Comparison of ENCODE assay signal across 26 cellular contexts in the genomic region with DNA sequence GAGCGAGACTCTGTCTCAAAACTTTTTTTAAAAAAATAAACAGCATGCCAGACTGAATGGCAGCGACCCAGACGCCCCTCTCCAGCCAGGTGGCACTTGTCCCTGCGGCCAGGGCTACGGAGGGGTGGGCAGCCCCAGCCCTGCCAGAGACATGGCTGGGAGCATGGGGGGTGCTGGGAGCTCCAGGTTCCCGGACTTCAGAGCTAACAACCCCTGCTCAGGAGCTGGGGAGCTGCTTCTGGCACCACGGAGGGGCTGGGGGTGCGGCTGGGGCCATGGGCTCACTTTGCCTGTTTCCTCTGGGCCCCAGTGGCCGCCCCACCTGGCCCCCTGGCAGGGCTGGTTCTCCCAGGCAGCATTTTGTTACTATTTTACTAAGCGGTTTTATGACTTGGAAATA.
"Had no signal": no experiment of that assay in that cellular context is flagged by ENCODE, and none has a peak within 500 bp of the region (broad histone marks: within the 10 kb centered on the region; RNA-seq: fewer than 3 reads in every experiment).

No MANE protein-coding gene starts in this region.

- H3K9me3 ChIP-seq: esophagus squamous epithelium, heart right ventricle, mucosa of descending colon, ovary, psoas muscle, stomach, thyroid gland had no signal

- H3K4me3 Mint-ChIP-seq: central memory CD8-positive, alpha-beta T cell; mesothelial cell of epicardium; naive B cell; nephron progenitor cell; stimulated activated effector memory CD8-positive, alpha-beta T cell treated with anti-CD3 and anti-CD28 coated beads, Interleukin-12 subunit alpha, Interleukin-12 subunit beta, amount 100 ng/mL, for 72 hours had no signal

- H3K4me1 Mint-ChIP-seq: central memory CD8-positive, alpha-beta T cell; mesothelial cell of epicardium; naive B cell; stimulated activated effector memory CD8-positive, alpha-beta T cell treated with anti-CD3 and anti-CD28 coated beads, Interleukin-12 subunit alpha, Interleukin-12 subunit beta, amount 100 ng/mL, for 72 hours had no signal

- H3K9me3 Mint-ChIP-seq: central memory CD8-positive, alpha-beta T cell; mesothelial cell of epicardium; naive B cell; nephron progenitor cell; stimulated activated effector memory CD8-positive, alpha-beta T cell treated with anti-CD3 and anti-CD28 coated beads, Interleukin-12 subunit alpha, Interleukin-12 subunit beta, amount 100 ng/mL, for 72 hours had no signal

- H3K4me1 ChIP-seq: esophagus squamous epithelium, psoas muscle, stomach, thyroid gland had no signal

- H3K36me3 ChIP-seq: ovary had no signal

- ATAC-seq: heart right ventricle; mucosa of descending colon; psoas muscle; sciatic nerve; stimulated activated effector memory CD8-positive, alpha-beta T cell treated with anti-CD3 and anti-CD28 coated beads, Interleukin-12 subunit alpha, Interleukin-12 subunit beta, amount 100 ng/mL, for 72 hours had no signal

- H3K27ac Mint-ChIP-seq: mesothelial cell of epicardium; nephron progenitor cell; stimulated activated effector memory CD8-positive, alpha-beta T cell treated with anti-CD3 and anti-CD28 coated beads, Interleukin-12 subunit alpha, Interleukin-12 subunit beta, amount 100 ng/mL, for 72 hours had no signal

- DNase-seq: dermis blood vessel endothelial cell; effector memory CD4-positive, alpha-beta T cell; erythroblast; esophagus squamous epithelium; foreskin melanocyte; hippocampal formation; kidney glomerular epithelial cell; mesenchymal stem cell; mucosa of descending colon; naive B cell; nephron progenitor cell; occipital lobe; psoas muscle; stimulated activated CD4-positive, alpha-beta T cell treated with anti-CD3 and anti-CD28 coated beads, Interleukin-2, amount 100 ng/mL, for 24 hours; stimulated activated CD4-positive, alpha-beta T cell treated with anti-CD3 and anti-CD28 coated beads, Interleukin-4, amount 100 ng/mL, for 24 hours; stimulated activated naive CD4-positive, alpha-beta T cell treated with Interleukin-2 at 50 U/mL for 16 hours; stomach; thyroid gland; trophoblast cell had no signal

- H3K27me3 Mint-ChIP-seq: central memory CD8-positive, alpha-beta T cell; naive B cell had no signal

- H3K4me3 ChIP-seq: coronary artery, esophagus squamous epithelium, heart right ventricle, mucosa of descending colon, ovary, psoas muscle, stomach, thyroid gland had no signal

- H3K36me3 Mint-ChIP-seq: naive B cell; stimulated activated effector memory CD8-positive, alpha-beta T cell treated with anti-CD3 and anti-CD28 coated beads, Interleukin-12 subunit alpha, Interleukin-12 subunit beta, amount 100 ng/mL, for 72 hours had no signal

- H3K27ac ChIP-seq: coronary artery, esophagus squamous epithelium, heart right ventricle, ovary, psoas muscle, stomach, thyroid gland had no signal
